ENCODE assay signal across 1 cellular context in the genomic region with DNA sequence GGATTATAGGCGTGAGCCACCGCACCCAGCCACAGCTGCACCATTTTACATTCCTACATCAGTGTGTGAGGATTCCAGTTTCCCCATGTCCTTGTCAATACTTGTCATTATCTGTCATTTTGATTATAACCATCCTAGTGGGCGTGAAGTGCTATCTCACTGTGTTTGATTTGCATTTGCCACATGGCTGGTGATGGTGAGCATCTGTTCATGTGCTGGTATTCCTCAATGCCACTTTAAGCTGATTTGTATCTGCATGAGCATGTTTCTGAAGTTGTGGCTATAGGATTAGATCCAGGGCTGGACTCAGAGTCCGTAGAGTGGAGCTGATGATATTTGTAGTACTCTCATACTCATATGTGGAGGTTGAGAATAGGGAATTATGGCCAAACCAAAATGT.
TF ChIP-seq lines count a peak whose summit lies in the region.

No MANE protein-coding gene starts in this region.

TF ChIP-seq in H1, 55 proteins besides CTCF, POLR2A, EP300 and RAD21 (continued from another document):
- TF ChIP-seq, protein P1, sequence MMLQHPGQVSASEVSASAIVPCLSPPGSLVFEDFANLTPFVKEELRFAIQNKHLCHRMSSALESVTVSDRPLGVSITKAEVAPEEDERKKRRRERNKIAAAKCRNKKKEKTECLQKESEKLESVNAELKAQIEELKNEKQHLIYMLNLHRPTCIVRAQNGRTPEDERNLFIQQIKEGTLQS (IDR thresholded peaks at IDR 0.05; ENCODE audit: insufficient read depth, low read depth, low read length): no peak
- no peak for TF ChIP-seq CHD1 (IDR thresholded peaks at IDR 0.05; ENCODE audit: low read depth, low read length)
- no peak for TF ChIP-seq PHF8 (conservative IDR thresholded peaks at IDR 0.05; ENCODE audit: low read depth, low read length)
- TF ChIP-seq CHD2 (IDR thresholded peaks at IDR 0.05; ENCODE audit: low read length): no peak
- TF ChIP-seq, protein P2, sequence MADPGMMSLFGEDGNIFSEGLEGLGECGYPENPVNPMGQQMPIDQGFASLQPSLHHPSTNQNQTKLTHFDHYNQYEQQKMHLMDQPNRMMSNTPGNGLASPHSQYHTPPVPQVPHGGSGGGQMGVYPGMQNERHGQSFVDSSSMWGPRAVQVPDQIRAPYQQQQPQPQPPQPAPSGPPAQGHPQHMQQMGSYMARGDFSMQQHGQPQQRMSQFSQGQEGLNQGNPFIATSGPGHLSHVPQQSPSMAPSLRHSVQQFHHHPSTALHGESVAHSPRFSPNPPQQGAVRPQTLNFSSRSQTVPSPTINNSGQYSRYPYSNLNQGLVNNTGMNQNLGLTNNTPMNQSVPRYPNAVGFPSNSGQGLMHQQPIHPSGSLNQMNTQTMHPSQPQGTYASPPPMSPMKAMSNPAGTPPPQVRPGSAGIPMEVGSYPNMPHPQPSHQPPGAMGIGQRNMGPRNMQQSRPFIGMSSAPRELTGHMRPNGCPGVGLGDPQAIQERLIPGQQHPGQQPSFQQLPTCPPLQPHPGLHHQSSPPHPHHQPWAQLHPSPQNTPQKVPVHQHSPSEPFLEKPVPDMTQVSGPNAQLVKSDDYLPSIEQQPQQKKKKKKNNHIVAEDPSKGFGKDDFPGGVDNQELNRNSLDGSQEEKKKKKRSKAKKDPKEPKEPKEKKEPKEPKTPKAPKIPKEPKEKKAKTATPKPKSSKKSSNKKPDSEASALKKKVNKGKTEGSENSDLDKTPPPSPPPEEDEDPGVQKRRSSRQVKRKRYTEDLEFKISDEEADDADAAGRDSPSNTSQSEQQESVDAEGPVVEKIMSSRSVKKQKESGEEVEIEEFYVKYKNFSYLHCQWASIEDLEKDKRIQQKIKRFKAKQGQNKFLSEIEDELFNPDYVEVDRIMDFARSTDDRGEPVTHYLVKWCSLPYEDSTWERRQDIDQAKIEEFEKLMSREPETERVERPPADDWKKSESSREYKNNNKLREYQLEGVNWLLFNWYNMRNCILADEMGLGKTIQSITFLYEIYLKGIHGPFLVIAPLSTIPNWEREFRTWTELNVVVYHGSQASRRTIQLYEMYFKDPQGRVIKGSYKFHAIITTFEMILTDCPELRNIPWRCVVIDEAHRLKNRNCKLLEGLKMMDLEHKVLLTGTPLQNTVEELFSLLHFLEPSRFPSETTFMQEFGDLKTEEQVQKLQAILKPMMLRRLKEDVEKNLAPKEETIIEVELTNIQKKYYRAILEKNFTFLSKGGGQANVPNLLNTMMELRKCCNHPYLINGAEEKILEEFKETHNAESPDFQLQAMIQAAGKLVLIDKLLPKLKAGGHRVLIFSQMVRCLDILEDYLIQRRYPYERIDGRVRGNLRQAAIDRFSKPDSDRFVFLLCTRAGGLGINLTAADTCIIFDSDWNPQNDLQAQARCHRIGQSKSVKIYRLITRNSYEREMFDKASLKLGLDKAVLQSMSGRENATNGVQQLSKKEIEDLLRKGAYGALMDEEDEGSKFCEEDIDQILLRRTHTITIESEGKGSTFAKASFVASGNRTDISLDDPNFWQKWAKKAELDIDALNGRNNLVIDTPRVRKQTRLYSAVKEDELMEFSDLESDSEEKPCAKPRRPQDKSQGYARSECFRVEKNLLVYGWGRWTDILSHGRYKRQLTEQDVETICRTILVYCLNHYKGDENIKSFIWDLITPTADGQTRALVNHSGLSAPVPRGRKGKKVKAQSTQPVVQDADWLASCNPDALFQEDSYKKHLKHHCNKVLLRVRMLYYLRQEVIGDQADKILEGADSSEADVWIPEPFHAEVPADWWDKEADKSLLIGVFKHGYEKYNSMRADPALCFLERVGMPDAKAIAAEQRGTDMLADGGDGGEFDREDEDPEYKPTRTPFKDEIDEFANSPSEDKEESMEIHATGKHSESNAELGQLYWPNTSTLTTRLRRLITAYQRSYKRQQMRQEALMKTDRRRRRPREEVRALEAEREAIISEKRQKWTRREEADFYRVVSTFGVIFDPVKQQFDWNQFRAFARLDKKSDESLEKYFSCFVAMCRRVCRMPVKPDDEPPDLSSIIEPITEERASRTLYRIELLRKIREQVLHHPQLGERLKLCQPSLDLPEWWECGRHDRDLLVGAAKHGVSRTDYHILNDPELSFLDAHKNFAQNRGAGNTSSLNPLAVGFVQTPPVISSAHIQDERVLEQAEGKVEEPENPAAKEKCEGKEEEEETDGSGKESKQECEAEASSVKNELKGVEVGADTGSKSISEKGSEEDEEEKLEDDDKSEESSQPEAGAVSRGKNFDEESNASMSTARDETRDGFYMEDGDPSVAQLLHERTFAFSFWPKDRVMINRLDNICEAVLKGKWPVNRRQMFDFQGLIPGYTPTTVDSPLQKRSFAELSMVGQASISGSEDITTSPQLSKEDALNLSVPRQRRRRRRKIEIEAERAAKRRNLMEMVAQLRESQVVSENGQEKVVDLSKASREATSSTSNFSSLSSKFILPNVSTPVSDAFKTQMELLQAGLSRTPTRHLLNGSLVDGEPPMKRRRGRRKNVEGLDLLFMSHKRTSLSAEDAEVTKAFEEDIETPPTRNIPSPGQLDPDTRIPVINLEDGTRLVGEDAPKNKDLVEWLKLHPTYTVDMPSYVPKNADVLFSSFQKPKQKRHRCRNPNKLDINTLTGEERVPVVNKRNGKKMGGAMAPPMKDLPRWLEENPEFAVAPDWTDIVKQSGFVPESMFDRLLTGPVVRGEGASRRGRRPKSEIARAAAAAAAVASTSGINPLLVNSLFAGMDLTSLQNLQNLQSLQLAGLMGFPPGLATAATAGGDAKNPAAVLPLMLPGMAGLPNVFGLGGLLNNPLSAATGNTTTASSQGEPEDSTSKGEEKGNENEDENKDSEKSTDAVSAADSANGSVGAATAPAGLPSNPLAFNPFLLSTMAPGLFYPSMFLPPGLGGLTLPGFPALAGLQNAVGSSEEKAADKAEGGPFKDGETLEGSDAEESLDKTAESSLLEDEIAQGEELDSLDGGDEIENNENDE (IDR thresholded peaks at IDR 0.05; ENCODE audit: insufficient replicate concordance, low read length): no peak
- no peak for TF ChIP-seq TAF1 (IDR thresholded peaks at IDR 0.05; ENCODE audit: low read depth, low read length)
- no peak for TF ChIP-seq SP1 (IDR thresholded peaks at IDR 0.05; ENCODE audit: low read depth, low read length)
- TF ChIP-seq EZH2 (IDR thresholded peaks at IDR 0.05; ENCODE audit: low read depth, low read length, severe bottlenecking): no peak
